24 cellular contexts compared by ENCODE assay signal in genomic region chr5:139905401-139905800, GRCh38.
DNase-seq lines count a peak whose midpoint lies in the region; ATAC-seq and TF ChIP-seq lines count a peak whose summit lies in the region.
"Had no signal": no experiment of that assay in that cellular context is flagged by ENCODE, and none has a peak within 500 bp of the region (broad histone marks: within the 10 kb centered on the region; RNA-seq: fewer than 3 reads in every experiment).

No MANE protein-coding gene starts in this region.

- H2AFZ ChIP-seq in smooth muscle cell (ENCODE audit: low read depth) = no peak overlapping the region
- H2AFZ ChIP-seq: PC-9 had no signal

- TF ChIP-seq CTCF in dorsolateral prefrontal cortex (IDR thresholded peaks at IDR 0.05 in 54 of 56, conservative IDR thresholded peaks at IDR 0.05 in 2 of 56; ENCODE audit: low read depth in 1 of 56, partially characterized antibody in 56 of 56) (no peak), smooth muscle cell (IDR thresholded peaks at IDR 0.05; ENCODE audit: borderline replicate concordance, insufficient read depth, poor library complexity, severe bottlenecking) (no peak)

- peaks cover 78% of the 10 kb centered on the region for H3K27me3 ChIP-seq in HUES48 (ENCODE audit: control insufficient read depth, insufficient read depth, low read length)
- H3K27me3 ChIP-seq in dorsolateral prefrontal cortex = no peaks in the 10 kb centered on the region
- peaks cover 95% of the 10 kb centered on the region for H3K27me3 ChIP-seq in smooth muscle cell (ENCODE audit: low read depth)

- peak overlapping the region; percentile 96 for H3K4me2 ChIP-seq in smooth muscle cell
- H3K4me2 ChIP-seq: PC-9 had no signal

- peak overlapping the region; percentile 67; the same call in 1 of the 2 replicates for H3K4me3 ChIP-seq in HUES48 (ENCODE audit: low read depth, low read length)
- peak overlapping the region in 27 of 59 donors; percentile 54 to 83 (median 75) for H3K4me3 ChIP-seq in dorsolateral prefrontal cortex
- no peak overlapping the region for H3K4me3 ChIP-seq in smooth muscle cell
- H3K4me3 ChIP-seq: PC-9 had no signal

- H3F3A ChIP-seq in smooth muscle cell (ENCODE audit: low read depth) = no peaks in the 10 kb centered on the region

- 63% methylated on average over 5 of the region's 6 CpGs for WGBS in smooth muscle cell (ENCODE audit: low lambda C conversion rate)

- no peaks in the 10 kb centered on the region for H3K79me2 ChIP-seq in smooth muscle cell (ENCODE audit: low read depth)

- H3K9ac ChIP-seq in HUES48 (ENCODE audit: low read depth, low read length) (no peak overlapping the region), smooth muscle cell (ENCODE audit: low read depth) (no peak overlapping the region)

- H3K4me1 ChIP-seq in HUES48 (ENCODE audit: control insufficient read depth, insufficient read depth, low read length) (peaks cover 6% of the 10 kb centered on the region; the same call in 1 of the 2 replicates), smooth muscle cell (ENCODE audit: low read depth) (peaks cover 24% of the 10 kb centered on the region)
- H3K4me1 ChIP-seq: prostate gland had no signal

- no peaks in the 10 kb centered on the region for H3K36me3 ChIP-seq in HUES48 (ENCODE audit: control insufficient read depth, insufficient read depth, low read length)
- H3K36me3 ChIP-seq in smooth muscle cell (ENCODE audit: low read depth) = no peaks in the 10 kb centered on the region
- H3K36me3 ChIP-seq: prostate gland had no signal

- intact Hi-C loops in dorsolateral prefrontal cortex (cut with DNase I) = loop anchor here in 1 of 2 donors (5.0 kb wide), 1 partner anchor 62 kb away; no protein-coding TSS in a partner anchor

- no peak overlapping the region for H3K27ac ChIP-seq in HUES48 (ENCODE audit: low read depth, low read length)
- H3K27ac ChIP-seq in dorsolateral prefrontal cortex = peak overlapping the region in 33 of 59 donors; percentile 7 to 89 (median 74)
- no peak overlapping the region for H3K27ac ChIP-seq in smooth muscle cell (ENCODE audit: low read depth)
- H3K27ac ChIP-seq: PC-9 had no signal

- H3K9me3 ChIP-seq in HUES48 (ENCODE audit: control insufficient read depth, insufficient read depth, low read length) (no peaks in the 10 kb centered on the region), smooth muscle cell (replicated peaks; ENCODE audit: low read depth) (no peaks in the 10 kb centered on the region)
- H3K9me3 ChIP-seq: prostate gland had no signal

- ATAC-seq in GM21423 (IDR thresholded peaks at IDR 0.05; ENCODE audit: unreplicated experiment) (no peak), HG03457 (IDR thresholded peaks at IDR 0.05; ENCODE audit: unreplicated experiment) (no peak)
- ATAC-seq: natural killer cell had no signal

- H4K20me1 ChIP-seq in smooth muscle cell (ENCODE audit: low read depth) = no peaks in the 10 kb centered on the region

- DNase-seq in dorsolateral prefrontal cortex (no peak), midbrain (lab: John Stamatoyannopoulos, UW) (peak; percentile 17), smooth muscle cell (lab: John Stamatoyannopoulos, UW; ENCODE audit: unreplicated experiment) (no peak), Ammon's horn (ENCODE audit: low spot score) (no peak), middle frontal gyrus (ENCODE audit: extremely low spot score, low spot score) (no peak)
- DNase-seq: activated CD4-positive, alpha-beta T cell treated with anti-CD3 and anti-CD28 coated beads for 48 hours; activated CD8-positive, alpha-beta memory T cell treated with anti-CD3 and anti-CD28 coated beads, Interleukin-2, amount 50 U/mL, for 4 hours; activated naive CD8-positive, alpha-beta T cell treated with anti-CD3 and anti-CD28 coated beads, Interleukin-2, amount 10 ng/mL, durations not matched to agents 7 days and 5 days; CD4-positive, CD25-positive, alpha-beta regulatory T cell; DMS153; effector CD8-positive, alpha-beta T cell; foreskin melanocyte; natural killer cell; NCI-H1092 treated with DMSO at 0.1 percent for 48 hours; NCI-H2081 treated with DMSO at 0.1 percent for 48 hours; PC-9; small intestine; stimulated activated CD4-positive, alpha-beta T cell treated with anti-CD3 and anti-CD28 coated beads, Interleukin-2, amount 100 ng/mL, for 48 hours; stimulated activated naive CD4-positive, alpha-beta T cell; T-helper 1 cell had no signal

Comparison
In these comparisons a context has a peak if more than half of its experiments do, and no peak if none do; other contexts are left out.
1. H3K27ac ChIP-seq: peak in dorsolateral prefrontal cortex (33 of 59); none in HUES48 (single experiment) and smooth muscle cell (single experiment).